In the genomic region with DNA sequence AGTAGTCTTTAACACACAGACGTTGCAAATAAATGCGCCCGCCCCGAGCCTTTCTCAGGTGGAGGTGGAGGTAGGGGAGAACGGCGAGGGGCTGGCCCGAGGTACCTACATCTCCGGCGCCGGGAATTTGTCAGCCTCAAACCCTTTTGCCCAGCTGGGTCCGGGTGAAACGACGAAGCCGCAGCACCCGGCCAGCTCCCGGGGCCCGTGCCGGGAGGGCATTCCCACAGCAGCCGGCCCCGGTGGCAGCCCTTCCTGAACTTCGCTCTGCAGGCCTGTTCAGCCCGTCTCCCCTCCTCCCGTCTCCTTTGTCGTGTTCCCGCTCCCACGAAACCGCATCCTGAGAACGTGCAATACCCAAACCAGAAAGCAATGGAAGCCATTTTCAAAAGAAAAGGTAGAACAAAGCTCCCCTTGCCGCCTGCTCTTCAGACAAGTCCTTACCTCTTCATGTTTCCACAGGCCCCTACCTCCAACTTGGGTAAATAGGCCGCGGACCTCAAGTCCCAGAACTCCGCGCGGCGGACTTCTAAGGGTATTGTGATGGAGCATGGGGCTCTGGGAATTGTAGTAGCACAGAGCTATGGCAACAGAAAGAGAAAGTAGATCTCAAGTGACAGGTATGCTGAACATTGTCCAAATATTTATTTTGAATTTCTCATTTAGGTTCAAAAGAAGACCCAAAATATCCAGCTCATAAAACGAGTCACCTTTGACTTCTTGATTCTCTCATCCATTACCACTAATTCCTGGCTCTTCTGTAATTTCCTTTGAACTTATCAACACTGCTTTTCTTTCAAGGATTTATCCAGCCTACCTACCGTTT, we compare ENCODE assay signal across 8 cellular contexts.
DNase-seq lines count a peak whose midpoint lies in the region; ATAC-seq, FAIRE-seq and TF ChIP-seq lines count a peak whose summit lies in the region.

A gene (minus strand): TSS at position 501 of the 826 bp plus-strand sequence. CDS start 49 bp downstream, at position 452.

- H3K27ac Mint-ChIP-seq in central memory CD8-positive, alpha-beta T cell (ENCODE audit: low read depth) = peak within 1 kb of the TSS; percentile 97

- H3K4me3 ChIP-seq in AG04449 (ENCODE audit: low read depth, low read length) = peak within 1 kb of the TSS; percentile 63

- H3K27me3 Mint-ChIP-seq in central memory CD8-positive, alpha-beta T cell = no peaks in the 10 kb centered on the region

- ATAC-seq in GM18909 (IDR thresholded peaks at IDR 0.05; ENCODE audit: poor library complexity, unreplicated experiment) (peak; percentile 100), HG03175 (IDR thresholded peaks at IDR 0.05; ENCODE audit: unreplicated experiment) (peak; percentile 100)
- ATAC-seq in central memory CD8-positive, alpha-beta T cell (replicated peaks; ENCODE audit: extremely low read depth, poor library complexity, severe bottlenecking) = peak; percentile 100

- DNase-seq in AG04449 (ENCODE audit: low read depth, low spot score) (peak; percentile 16), NCI-H2227 (lab: John Stamatoyannopoulos, UW; ENCODE audit: unreplicated experiment) (peak; percentile 88)
- peak; percentile 55 for DNase-seq in activated CD4-positive, CD25-positive, alpha-beta regulatory T cell treated with anti-CD3 and anti-CD28 coated beads, Interleukin-2, amount 50 U/mL, for 16 hours (ENCODE audit: low read depth, low spot score)
- DNase-seq in central memory CD8-positive, alpha-beta T cell (ENCODE audit: low spot score in 2 of 2) = peak; percentile 36 to 61
- DNase-seq in stimulated activated CD4-positive, alpha-beta T cell treated with anti-CD3 and anti-CD28 coated beads, Interleukin-12 subunit alpha, Interleukin-12 subunit beta, amount 100 ng/mL, for 24 hours (ENCODE audit: low read depth in 2 of 2) = peak; percentile 41 to 52

- H3K9me3 Mint-ChIP-seq in central memory CD8-positive, alpha-beta T cell = no peaks in the 10 kb centered on the region

- CTCF ChIA-PET in AG04449 (lab: Yijun Ruan, JAX) = no interaction called here

- POLR2A ChIA-PET in AG04449 (lab: Yijun Ruan, JAX) = no interaction called here

- TF ChIP-seq CTCF in AG04449 (IDR thresholded peaks at IDR 0.05; ENCODE audit: insufficient read depth, low read length, missing control alignments) = no peak

- peak; percentile 47 for FAIRE-seq in islet of Langerhans (lab: Jason Lieb, UNC)

- peak within 1 kb of the TSS; percentile 98 for H3K4me3 Mint-ChIP-seq in central memory CD8-positive, alpha-beta T cell

- H3K4me1 Mint-ChIP-seq in central memory CD8-positive, alpha-beta T cell = peaks cover 39% of the 10 kb centered on the region

- peaks cover 20% of the 10 kb centered on the region for H3K36me3 Mint-ChIP-seq in central memory CD8-positive, alpha-beta T cell (ENCODE audit: insufficient read depth)

Comparison
In these comparisons a context has a peak if more than half of its experiments do, and no peak if none do; other contexts are left out.
1. Peak in every context shown above with its lines: DNase-seq, ATAC-seq and H3K4me3 ChIP-seq.
2. DNase-seq: peak in every context shown above with its lines; median percentile 88 in NCI-H2227; 55 in activated CD4-positive, CD25-positive, alpha-beta regulatory T cell treated with anti-CD3 and anti-CD28 coated beads, Interleukin-2, amount 50 U/mL, for 16 hours; 48 in central memory CD8-positive, alpha-beta T cell; 46 in stimulated activated CD4-positive, alpha-beta T cell treated with anti-CD3 and anti-CD28 coated beads, Interleukin-12 subunit alpha, Interleukin-12 subunit beta, amount 100 ng/mL, for 24 hours; 16 in AG04449.